In the genomic region with DNA sequence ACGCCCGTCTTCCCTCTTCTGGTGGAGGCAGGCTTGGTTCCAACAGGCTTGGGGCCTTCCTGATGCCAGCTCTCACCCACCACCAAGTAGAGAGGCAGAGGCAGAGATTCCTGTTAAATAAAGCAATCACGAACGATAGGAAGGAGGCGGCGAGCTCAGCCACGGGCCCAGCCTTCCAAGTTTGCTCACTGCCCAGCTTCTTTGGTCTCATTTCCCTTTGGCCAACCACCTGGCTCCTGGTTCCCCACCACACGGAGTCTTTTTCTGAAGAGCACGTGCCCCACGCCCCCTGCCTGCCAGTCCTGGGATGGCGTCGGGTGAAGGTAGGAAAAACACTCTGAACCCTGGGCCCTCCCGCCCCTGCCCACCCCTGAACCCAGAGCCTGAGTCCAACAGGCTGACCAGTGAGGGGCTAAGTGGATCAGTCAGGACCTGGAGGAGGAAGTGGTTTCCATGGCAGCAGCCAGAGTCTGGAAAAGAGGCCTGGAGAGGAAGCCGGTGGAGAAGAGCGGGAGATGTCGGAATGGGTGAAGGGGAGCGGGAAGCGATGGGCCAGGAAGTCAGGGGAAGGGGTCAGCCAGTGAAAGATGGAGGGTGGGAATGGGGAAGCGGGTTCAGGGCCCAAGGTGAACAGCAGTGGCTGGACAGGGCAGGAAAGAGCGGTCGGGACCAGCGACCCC, we compare ENCODE assay signal across 15 cellular contexts.
A peak's percentile ranks its signal among the peaks of the same experiment; 100 is the strongest.
DNase-seq lines count a peak whose midpoint lies in the region; ATAC-seq, FAIRE-seq and TF ChIP-seq lines count a peak whose summit lies in the region.
"Had no signal": no experiment of that assay in that cellular context is flagged by ENCODE, and none has a peak within 500 bp of the region (broad histone marks: within the 10 kb centered on the region; RNA-seq: fewer than 3 reads in every experiment).

No MANE protein-coding gene starts in this region.

- H3K4me3 ChIP-seq in Karpas-422 (ENCODE audit: low read length) (no peak overlapping the region), H1 (ENCODE audit: extremely low read depth in 1 of 4, insufficient read depth in 2 of 4, low read depth in 3 of 4, low read length in 4 of 4) (no peak overlapping the region)

- FAIRE-seq in H1 (lab: Jason Lieb, UNC), result no peak
- FAIRE-seq: GM19239, keratinocyte had no signal

- peak; percentile 8 for DNase-seq in stimulated activated naive CD8-positive, alpha-beta T cell treated with anti-CD3 and anti-CD28 coated beads, Interleukin-15, Interleukin-2, amounts not matched to agents 100 U/mL and 50 U/mL, for 24 hours
- DNase-seq in stimulated activated naive CD8-positive, alpha-beta T cell treated with anti-CD3 and anti-CD28 coated beads, Interleukin-15, amount 100 ng/mL, for 72 hours, result no peak
- DNase-seq in Karpas-422 (peak; percentile 83), H1 (ENCODE audit: low read depth in 1 of 2, low spot score in 2 of 2) (peak in 1 of 2 experiments; percentile 78), medulla oblongata (ENCODE audit: extremely low spot score) (no peak), middle frontal gyrus (ENCODE audit: extremely low spot score, low spot score) (no peak)
- DNase-seq in activated naive CD4-positive, alpha-beta T cell treated with anti-CD3 and anti-CD28 coated beads, Interleukin-2, amount 50 U/mL, for 72 hours (ENCODE audit: low spot score in 2 of 2), result no peak
- DNase-seq: activated CD8-positive, alpha-beta memory T cell treated with anti-CD3 and anti-CD28 coated beads, Interleukin-2, amount 50 U/mL, for 4 hours; CD4-positive, alpha-beta memory T cell; GOT3; NCI-H1930 had no signal

- H3K36me3 ChIP-seq in Karpas-422 (ENCODE audit: insufficient read depth, low read length) (no peaks in the 10 kb centered on the region), H1 (ENCODE audit: control insufficient read depth in 2 of 4, insufficient read depth in 4 of 4, low read length in 3 of 4) (no peaks in the 10 kb centered on the region)

- no peak overlapping the region for H3K4me3 Mint-ChIP-seq in stimulated activated naive CD8-positive, alpha-beta T cell treated with anti-CD3 and anti-CD28 coated beads, Interleukin-15, amount 100 ng/mL, for 72 hours
- H3K4me3 Mint-ChIP-seq: CD4-positive, alpha-beta memory T cell had no signal

- POLR2A ChIA-PET in H1 (lab: Charles Lee; ENCODE audit: partially characterized antibody), result interaction anchor here (1.4 to 2.8 kb wide), 2 partner anchors 24 to 90 kb away, joined by 3 to 6 read pairs; no protein-coding TSS in a partner anchor

- H3K9me2 ChIP-seq in Karpas-422 (replicated peaks; ENCODE audit: insufficient read depth, low read length), result no peaks in the 10 kb centered on the region

- H2AK5ac ChIP-seq in H1 (ENCODE audit: low read depth, low read length), result 0 out of 2 replicates have a peak overlapping the region, but pooled peaks have one; percentile 85

- no peak overlapping the region; the same call in 1 of the 2 replicates for H3K18ac ChIP-seq in H1 (ENCODE audit: extremely low read depth, low read length)

- H4K20me1 ChIP-seq in Karpas-422 (ENCODE audit: insufficient read depth, low read depth, low read length), result no peaks in the 10 kb centered on the region
- H4K20me1 ChIP-seq in H1 (replicated peaks in 1 of 2; ENCODE audit: control insufficient read depth in 1 of 2, insufficient read depth in 2 of 2, low read length in 2 of 2), result no peaks in the 10 kb centered on the region

- H4K8ac ChIP-seq in H1 (ENCODE audit: extremely low read depth, insufficient read depth, low read length), result no peak overlapping the region

- H3K4me2 ChIP-seq in Karpas-422 (ENCODE audit: low read depth, low read length, poor library complexity, severe bottlenecking) (no peak overlapping the region), H1 (ENCODE audit: insufficient read depth in 1 of 2, low read depth in 2 of 2, low read length in 2 of 2) (no peak overlapping the region)

- no peak overlapping the region for H2AFZ ChIP-seq in Karpas-422 (ENCODE audit: low read length)
- no peak overlapping the region for H2AFZ ChIP-seq in H1 (ENCODE audit: low read length)

- no peak for TF ChIP-seq EP300 in H1 (IDR thresholded peaks at IDR 0.05; ENCODE audit: borderline replicate concordance in 1 of 2, low read depth in 2 of 2, low read length in 2 of 2)

- H3K9me3 ChIP-seq in Karpas-422 (ENCODE audit: low read length), result no peaks in the 10 kb centered on the region
- no peaks in the 10 kb centered on the region for H3K9me3 ChIP-seq in H1 (ENCODE audit: insufficient read depth in 2 of 2, low read depth in 1 of 2, low read length in 1 of 2)

- H3K23ac ChIP-seq in H1 (ENCODE audit: insufficient read length), result no peak overlapping the region

- 0 out of 2 replicates have a peak overlapping the region, but pooled peaks have one; percentile 55 for H2BK20ac ChIP-seq in H1 (ENCODE audit: low read length)

- WGBS in H1 (ENCODE audit: extremely low coverage in 1 of 2, insufficient coverage in 1 of 2, insufficient read length in 1 of 2, insufficient replicate concordance in 2 of 2, low coverage in 1 of 2, low lambda C conversion rate in 2 of 2, missing lambda C conversion rate in 1 of 2), 2 experiments, result 75 to 100% methylated on average over 4 to 21 of the region's 22 CpGs

- H3K27ac Mint-ChIP-seq in stimulated activated naive CD8-positive, alpha-beta T cell treated with anti-CD3 and anti-CD28 coated beads, Interleukin-15, amount 100 ng/mL, for 72 hours, result peak overlapping the region in 1 of 2 donors; percentile 23
- H3K27ac Mint-ChIP-seq in activated naive CD4-positive, alpha-beta T cell treated with anti-CD3 and anti-CD28 coated beads, Interleukin-2, amount 50 U/mL, for 72 hours, result peak overlapping the region in 1 of 2 donors; percentile 55
- H3K27ac Mint-ChIP-seq: CD4-positive, alpha-beta memory T cell had no signal

- no peak overlapping the region for H3K27ac ChIP-seq in Karpas-422 (ENCODE audit: low read length)
- H3K27ac ChIP-seq in H1 (ENCODE audit: low read depth, low read length), result no peak overlapping the region

- H2BK15ac ChIP-seq in H1 (ENCODE audit: low read length), result no peak overlapping the region

- no peak overlapping the region for H3K4ac ChIP-seq in H1 (replicated peaks; ENCODE audit: insufficient read length, low read depth, low read length)

- CTCF ChIA-PET in H1 (lab: Charles Lee; ENCODE audit: partially characterized antibody), result interaction anchor here (0.7 to 12.2 kb wide), 35 partner anchors 9 to 408 kb away, joined by 3 to 132 read pairs (median 4); partner anchors contain the start of gene IGSF21

- no peaks in the 10 kb centered on the region for H3K36me3 Mint-ChIP-seq in activated naive CD4-positive, alpha-beta T cell treated with anti-CD3 and anti-CD28 coated beads, Interleukin-2, amount 50 U/mL, for 72 hours
- H3K36me3 Mint-ChIP-seq: CD4-positive, alpha-beta memory T cell had no signal

- TF ChIP-seq POLR2A in H1 (IDR thresholded peaks at IDR 0.05; ENCODE audit: control extremely low read depth in 1 of 2, low read depth in 2 of 2, low read length in 2 of 2), result no peak

- H3K9me3 Mint-ChIP-seq in stimulated activated naive CD8-positive, alpha-beta T cell treated with anti-CD3 and anti-CD28 coated beads, Interleukin-15, amount 100 ng/mL, for 72 hours, result peaks cover 0 to 8% of the 10 kb centered on the region in 2 donors
- no peaks in the 10 kb centered on the region for H3K9me3 Mint-ChIP-seq in activated naive CD4-positive, alpha-beta T cell treated with anti-CD3 and anti-CD28 coated beads, Interleukin-2, amount 50 U/mL, for 72 hours

- ATAC-seq in stimulated activated naive CD8-positive, alpha-beta T cell treated with anti-CD3 and anti-CD28 coated beads, Interleukin-15, Interleukin-2, amounts not matched to agents 100 U/mL and 50 U/mL, for 24 hours, result no peak
- no peak for ATAC-seq in stimulated activated naive CD8-positive, alpha-beta T cell treated with anti-CD3 and anti-CD28 coated beads, Interleukin-15, amount 100 ng/mL, for 72 hours
- no peak for ATAC-seq in GM18502 (IDR thresholded peaks at IDR 0.05; ENCODE audit: poor library complexity, unreplicated experiment)
- no peak for ATAC-seq in activated naive CD4-positive, alpha-beta T cell treated with anti-CD3 and anti-CD28 coated beads, Interleukin-2, amount 50 U/mL, for 72 hours
- ATAC-seq: sciatic nerve had no signal

- H3K79me2 ChIP-seq in Karpas-422 (ENCODE audit: low read length) (no peaks in the 10 kb centered on the region), H1 (ENCODE audit: control insufficient read depth in 1 of 2, insufficient read depth in 2 of 2, low read length in 2 of 2) (no peaks in the 10 kb centered on the region)

- H3K4me1 ChIP-seq in Karpas-422 (ENCODE audit: low read length) (no peaks in the 10 kb centered on the region), H1 (replicated peaks in 1 of 4; ENCODE audit: control insufficient read depth in 3 of 4, insufficient read depth in 4 of 4, low read length in 3 of 4) (peaks cover 0 to 6% (median 2%) of the 10 kb centered on the region in 4 experiments; a peak in 4 of 7 replicates)

- no peaks in the 10 kb centered on the region for H3K4me1 Mint-ChIP-seq in stimulated activated naive CD8-positive, alpha-beta T cell treated with anti-CD3 and anti-CD28 coated beads, Interleukin-15, amount 100 ng/mL, for 72 hours
- H3K4me1 Mint-ChIP-seq: CD4-positive, alpha-beta memory T cell had no signal

- H3K56ac ChIP-seq in H1 (replicated peaks; ENCODE audit: insufficient read length, low read depth, low read length), result no peak overlapping the region

- H3K9ac ChIP-seq in Karpas-422 (ENCODE audit: low read length) (no peak overlapping the region), H1 (replicated peaks in 1 of 4; ENCODE audit: extremely low read depth in 1 of 4, low read depth in 3 of 4, low read length in 3 of 4) (no peak overlapping the region)

- TF ChIP-seq RAD21 in H1 (IDR thresholded peaks at IDR 0.05 in 1 of 2, conservative IDR thresholded peaks at IDR 0.05 in 1 of 2; ENCODE audit: low read depth in 2 of 2, low read length in 2 of 2), result peak; percentile 41 to 57; a peak in 3 of 4 replicates

- H3K27me3 Mint-ChIP-seq in stimulated activated naive CD8-positive, alpha-beta T cell treated with anti-CD3 and anti-CD28 coated beads, Interleukin-15, amount 100 ng/mL, for 72 hours, result peaks cover 38% of the 10 kb centered on the region

- H2BK120ac ChIP-seq in H1 (replicated peaks; ENCODE audit: low read depth, low read length), result no peak overlapping the region

- no peak overlapping the region for H4K5ac ChIP-seq in H1 (ENCODE audit: insufficient read length, low read depth, low read length)

- H3K14ac ChIP-seq in H1 (ENCODE audit: insufficient read length), result no peak overlapping the region

- peak overlapping the region; percentile 3; the same call in 1 of the 2 replicates for H2BK5ac ChIP-seq in H1 (ENCODE audit: low read depth, low read length)

- no peak overlapping the region for H4K91ac ChIP-seq in H1 (replicated peaks; ENCODE audit: insufficient read length, low read length)

- H2BK12ac ChIP-seq in H1 (ENCODE audit: low read depth, low read length), result 0 out of 2 replicates have a peak overlapping the region, but pooled peaks have one; percentile 64

- H3K23me2 ChIP-seq in H1 (ENCODE audit: low read depth, low read length), result no peaks in the 10 kb centered on the region

- H3K79me1 ChIP-seq in H1 (ENCODE audit: low read depth, low read length), result no peaks in the 10 kb centered on the region

- TF ChIP-seq CTCF in H1 (IDR thresholded peaks at IDR 0.05; ENCODE audit: control extremely low read depth in 1 of 3, insufficient read depth in 1 of 3, low read depth in 1 of 3, low read length in 3 of 3), result peak; percentile 63 to 76 (median 71)

- no peaks in the 10 kb centered on the region for H3K27me3 ChIP-seq in Karpas-422 (ENCODE audit: low read length)
- peaks cover 0 to 8% (median 5%) of the 10 kb centered on the region in 4 experiments; a peak in 5 of 7 replicates for H3K27me3 ChIP-seq in H1 (replicated peaks in 1 of 4; ENCODE audit: control insufficient read depth in 3 of 4, extremely low read depth in 1 of 4, insufficient read depth in 3 of 4, low read length in 3 of 4)

Comparison
In these comparisons a context has a peak if more than half of its experiments do, and no peak if none do; other contexts are left out.
1. DNase-seq: peak in stimulated activated naive CD8-positive, alpha-beta T cell treated with anti-CD3 and anti-CD28 coated beads, Interleukin-15, Interleukin-2, amounts not matched to agents 100 U/mL and 50 U/mL, for 24 hours (single experiment) and Karpas-422 (single experiment); none in stimulated activated naive CD8-positive, alpha-beta T cell treated with anti-CD3 and anti-CD28 coated beads, Interleukin-15, amount 100 ng/mL, for 72 hours (0 of 2), medulla oblongata (single experiment), activated naive CD4-positive, alpha-beta T cell treated with anti-CD3 and anti-CD28 coated beads, Interleukin-2, amount 50 U/mL, for 72 hours (0 of 2) and middle frontal gyrus (single experiment).